In the genomic region with DNA sequence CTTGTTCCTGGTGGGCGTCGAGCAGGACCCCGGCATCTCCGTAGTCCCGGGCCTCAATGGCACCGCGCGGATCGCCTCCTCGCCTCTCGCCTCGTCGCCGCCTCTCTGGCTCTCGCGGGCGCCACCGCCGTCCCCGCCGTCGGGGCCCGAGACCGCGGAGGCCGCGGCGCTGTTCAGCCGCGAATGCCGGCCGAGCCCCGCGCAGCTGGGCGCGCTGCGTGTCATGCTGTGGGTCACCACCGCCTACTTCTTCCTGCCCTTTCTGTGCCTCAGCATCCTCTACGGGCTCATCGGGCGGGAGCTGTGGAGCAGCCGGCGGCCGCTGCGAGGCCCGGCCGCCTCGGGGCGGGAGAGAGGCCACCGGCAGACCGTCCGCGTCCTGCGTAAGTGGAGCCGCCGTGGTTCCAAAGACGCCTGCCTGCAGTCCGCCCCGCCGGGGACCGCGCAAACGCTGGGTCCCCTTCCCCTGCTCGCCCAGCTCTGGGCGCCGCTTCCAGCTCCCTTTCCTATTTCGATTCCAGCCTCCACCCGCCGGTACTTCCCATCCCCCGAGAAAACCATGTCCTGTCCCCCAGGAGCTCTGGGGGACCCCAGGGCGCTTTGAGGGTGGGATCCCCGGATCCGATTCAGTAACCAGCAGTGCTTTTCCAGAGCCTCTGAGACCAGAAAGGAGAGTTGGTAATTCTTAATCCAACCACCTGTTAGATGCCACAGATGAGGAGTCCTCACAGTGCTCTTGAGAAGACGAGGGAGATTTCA, we compare ENCODE assay signal across 10 cellular contexts. TPM values are rescaled to one million over a fixed set of nuclear protein-coding genes. Genes with fewer than 3 reads are reported as not detected.
A peak's percentile ranks its signal among the peaks of the same experiment; 100 is the strongest.
DNase-seq lines count a peak whose midpoint lies in the region; ATAC-seq lines count a peak whose summit lies in the region.
"Had no signal": no experiment of that assay in that cellular context is flagged by ENCODE, and none has a peak within 500 bp of the region (broad histone marks: within the 10 kb centered on the region; RNA-seq: fewer than 3 reads in every experiment).

No MANE protein-coding gene starts in this region.

- peak overlapping the region; percentile 63 to 80 for H3K4me3 ChIP-seq in stomach smooth muscle (ENCODE audit: low read length in 2 of 2)

- H3K4me3 Mint-ChIP-seq in activated CD4-positive, alpha-beta T cell treated with anti-CD3 and anti-CD28 coated beads, Interleukin-2, amount 10 ng/mL, durations not matched to agents 24 days and 14 days: peak overlapping the region; percentile 73
- peak overlapping the region; percentile 65 for H3K4me3 Mint-ChIP-seq in activated T-helper 2 cell treated with anti-CD3 and anti-CD28 coated beads, Interferon-gamma antibody, Interleukin-2, Interleukin-4, amounts not matched to agents 10 μg/mL and 5 μg/mL and 100 μg/mL, durations not matched to agents 14 hours and 24 hours and 36 hours (ENCODE audit: low read depth)

- H3K9ac ChIP-seq in stomach smooth muscle (ENCODE audit: low read length in 2 of 2): peak overlapping the region; percentile 2 to 69

- peak overlapping the region; percentile 80 for H3K27ac ChIP-seq in stomach smooth muscle (ENCODE audit: low read length)

- peaks cover 4 to 8% of the 10 kb centered on the region in 2 donors for H3K27me3 ChIP-seq in stomach smooth muscle (ENCODE audit: control insufficient read depth in 1 of 2, insufficient read depth in 2 of 2, low read length in 2 of 2)

- no peaks in the 10 kb centered on the region for H3K36me3 ChIP-seq in stomach smooth muscle (ENCODE audit: control insufficient read depth in 2 of 2, insufficient read depth in 2 of 2, low read length in 2 of 2)

- no peaks in the 10 kb centered on the region for H3K9me3 ChIP-seq in stomach smooth muscle (ENCODE audit: control insufficient read depth in 2 of 2, low read length in 2 of 2)

- H3K9me3 Mint-ChIP-seq in activated CD4-positive, alpha-beta T cell treated with anti-CD3 and anti-CD28 coated beads, Interleukin-2, amount 10 ng/mL, durations not matched to agents 24 days and 14 days: peaks cover 4% of the 10 kb centered on the region
- no peaks in the 10 kb centered on the region for H3K9me3 Mint-ChIP-seq in activated T-helper 2 cell treated with anti-CD3 and anti-CD28 coated beads, Interferon-gamma antibody, Interleukin-2, Interleukin-4, amounts not matched to agents 10 μg/mL and 5 μg/mL and 100 μg/mL, durations not matched to agents 14 hours and 24 hours and 36 hours

- H3K4me1 ChIP-seq in stomach smooth muscle (ENCODE audit: control insufficient read depth, insufficient read depth, low read length): peaks cover 29% of the 10 kb centered on the region

- peak; percentile 65 for DNase-seq in activated CD4-positive, alpha-beta T cell treated with anti-CD3 and anti-CD28 coated beads, Interleukin-2, amount 10 ng/mL, durations not matched to agents 24 days and 14 days
- DNase-seq in activated CD4-positive, alpha-beta T cell treated with anti-CD3 and anti-CD28 coated beads for 1 hour: no peak
- no peak for DNase-seq in activated T-helper 2 cell treated with anti-CD3 and anti-CD28 coated beads, Interferon-gamma antibody, Interleukin-2, Interleukin-4, amounts not matched to agents 10 μg/mL and 5 μg/mL and 100 μg/mL, durations not matched to agents 14 hours and 24 hours and 36 hours (ENCODE audit: low spot score)
- peak; percentile 49 for DNase-seq in iPS-NIHi7 (ENCODE audit: extremely low spot score)
- no peak for DNase-seq in NCI-H2171 treated with DMSO at 0.1 percent for 48 hours (lab: John Stamatoyannopoulos, UW)
- no peak for DNase-seq in NCI-H2081 (lab: John Stamatoyannopoulos, UW)
- DNase-seq: HCEC 1CT had no signal

- H3K27ac Mint-ChIP-seq in activated CD4-positive, alpha-beta T cell treated with anti-CD3 and anti-CD28 coated beads, Interleukin-2, amount 10 ng/mL, durations not matched to agents 24 days and 14 days: no peak overlapping the region
- H3K27ac Mint-ChIP-seq in activated T-helper 2 cell treated with anti-CD3 and anti-CD28 coated beads, Interferon-gamma antibody, Interleukin-2, Interleukin-4, amounts not matched to agents 10 μg/mL and 5 μg/mL and 100 μg/mL, durations not matched to agents 14 hours and 24 hours and 36 hours: no peak overlapping the region

- no peaks in the 10 kb centered on the region for H3K36me3 Mint-ChIP-seq in activated CD4-positive, alpha-beta T cell treated with anti-CD3 and anti-CD28 coated beads, Interleukin-2, amount 10 ng/mL, durations not matched to agents 24 days and 14 days (ENCODE audit: low read depth)
- H3K36me3 Mint-ChIP-seq in activated T-helper 2 cell treated with anti-CD3 and anti-CD28 coated beads, Interferon-gamma antibody, Interleukin-2, Interleukin-4, amounts not matched to agents 10 μg/mL and 5 μg/mL and 100 μg/mL, durations not matched to agents 14 hours and 24 hours and 36 hours (ENCODE audit: low read depth): no peaks in the 10 kb centered on the region

- peaks cover 76% of the 10 kb centered on the region for H3K27me3 Mint-ChIP-seq in activated CD4-positive, alpha-beta T cell treated with anti-CD3 and anti-CD28 coated beads, Interleukin-2, amount 10 ng/mL, durations not matched to agents 24 days and 14 days
- peaks cover 71% of the 10 kb centered on the region for H3K27me3 Mint-ChIP-seq in activated T-helper 2 cell treated with anti-CD3 and anti-CD28 coated beads, Interferon-gamma antibody, Interleukin-2, Interleukin-4, amounts not matched to agents 10 μg/mL and 5 μg/mL and 100 μg/mL, durations not matched to agents 14 hours and 24 hours and 36 hours (ENCODE audit: low read depth)

- intact Hi-C loops in activated CD4-positive, alpha-beta T cell treated with anti-CD3 and anti-CD28 coated beads, Interleukin-2, amount 10 ng/mL, durations not matched to agents 24 days and 14 days (cut with micrococcal nuclease): loop anchor here (2.0 kb wide), 1 partner anchor 26 kb away; the partner anchor contains the start of gene CDADC1
- intact Hi-C loops in activated T-helper 2 cell treated with anti-CD3 and anti-CD28 coated beads, Interferon-gamma antibody, Interleukin-2, Interleukin-4, amounts not matched to agents 10 μg/mL and 5 μg/mL and 100 μg/mL, durations not matched to agents 14 hours and 24 hours and 36 hours (cut with micrococcal nuclease): no loop called here

- peaks cover 5% of the 10 kb centered on the region for H3K4me1 Mint-ChIP-seq in activated CD4-positive, alpha-beta T cell treated with anti-CD3 and anti-CD28 coated beads, Interleukin-2, amount 10 ng/mL, durations not matched to agents 24 days and 14 days
- peaks cover 2% of the 10 kb centered on the region for H3K4me1 Mint-ChIP-seq in activated T-helper 2 cell treated with anti-CD3 and anti-CD28 coated beads, Interferon-gamma antibody, Interleukin-2, Interleukin-4, amounts not matched to agents 10 μg/mL and 5 μg/mL and 100 μg/mL, durations not matched to agents 14 hours and 24 hours and 36 hours (ENCODE audit: low read depth)

- ATAC-seq in GM18858 (IDR thresholded peaks at IDR 0.05; ENCODE audit: unreplicated experiment): no peak

RNA-seq across cellular contexts. Expression of gene MLNR, which starts 0.9 kb away (rescaled TPM):
- not detected in 2 replicates for total RNA-seq in activated CD4-positive, alpha-beta T cell treated with anti-CD3 and anti-CD28 coated beads, Interleukin-2, amount 10 ng/mL, durations not matched to agents 24 days and 14 days
- total RNA-seq in activated T-helper 2 cell treated with anti-CD3 and anti-CD28 coated beads, Interferon-gamma antibody, Interleukin-2, Interleukin-4, amounts not matched to agents 10 μg/mL and 5 μg/mL and 100 μg/mL, durations not matched to agents 14 hours and 24 hours and 36 hours: not detected in 2 replicates
- total RNA-seq: pulmonary artery endothelial cell had no signal

RNA-seq across cellular contexts. Expression of gene CDADC1, which starts 26.7 kb away (rescaled TPM):
- 8.0 and 9.5 TPM in 2 replicates for total RNA-seq in activated CD4-positive, alpha-beta T cell treated with anti-CD3 and anti-CD28 coated beads, Interleukin-2, amount 10 ng/mL, durations not matched to agents 24 days and 14 days
- total RNA-seq in activated T-helper 2 cell treated with anti-CD3 and anti-CD28 coated beads, Interferon-gamma antibody, Interleukin-2, Interleukin-4, amounts not matched to agents 10 μg/mL and 5 μg/mL and 100 μg/mL, durations not matched to agents 14 hours and 24 hours and 36 hours: 7.4 and 8.6 TPM in 2 replicates

Comparison
In these comparisons a context has a peak if more than half of its experiments do, and no peak if none do; other contexts are left out.
1. DNase-seq: peak in activated CD4-positive, alpha-beta T cell treated with anti-CD3 and anti-CD28 coated beads, Interleukin-2, amount 10 ng/mL, durations not matched to agents 24 days and 14 days (single experiment) and iPS-NIHi7 (single experiment); none in activated CD4-positive, alpha-beta T cell treated with anti-CD3 and anti-CD28 coated beads for 1 hour (single experiment), activated T-helper 2 cell treated with anti-CD3 and anti-CD28 coated beads, Interferon-gamma antibody, Interleukin-2, Interleukin-4, amounts not matched to agents 10 μg/mL and 5 μg/mL and 100 μg/mL, durations not matched to agents 14 hours and 24 hours and 36 hours (single experiment), NCI-H2171 treated with DMSO at 0.1 percent for 48 hours (single experiment) and NCI-H2081 (0 of 2).